9 cellular contexts compared by ENCODE assay signal in genomic region chr16:2905988-2906387, GRCh38. TPM values are rescaled to one million over a fixed set of nuclear protein-coding genes. Genes with fewer than 3 reads are reported as not detected.
A peak's percentile ranks its signal among the peaks of the same experiment; 100 is the strongest.
DNase-seq lines count a peak whose midpoint lies in the region; ATAC-seq and TF ChIP-seq lines count a peak whose summit lies in the region.
"Had no signal": no experiment of that assay in that cellular context is flagged by ENCODE, and none has a peak within 500 bp of the region (broad histone marks: within the 10 kb centered on the region; RNA-seq: fewer than 3 reads in every experiment).

No MANE protein-coding gene starts in this region.

- no peaks in the 10 kb centered on the region for H3K9me3 ChIP-seq in CD4-positive, CD25-positive, alpha-beta regulatory T cell (ENCODE audit: control insufficient read depth in 2 of 2, low read length in 2 of 2)
- no peaks in the 10 kb centered on the region for H3K9me3 ChIP-seq in breast epithelium
- H3K9me3 ChIP-seq in left lung: no peaks in the 10 kb centered on the region

- peaks cover 7% of the 10 kb centered on the region for H3K27me3 Mint-ChIP-seq in CD4-positive, CD25-positive, alpha-beta regulatory T cell
- peaks cover 5% of the 10 kb centered on the region for H3K27me3 Mint-ChIP-seq in nephron (ENCODE audit: low read depth)

- peaks cover 28% of the 10 kb centered on the region for H3K4me1 ChIP-seq in CD4-positive, CD25-positive, alpha-beta regulatory T cell (ENCODE audit: control insufficient read depth, insufficient read depth, low read length, poor library complexity, severe bottlenecking)
- H3K4me1 ChIP-seq in breast epithelium (no peaks in the 10 kb centered on the region), left lung (peaks cover 5 to 23% of the 10 kb centered on the region in 2 donors)

- H3K27ac ChIP-seq in CD4-positive, CD25-positive, alpha-beta regulatory T cell (ENCODE audit: insufficient read depth, low read length, poor library complexity, severe bottlenecking): peak overlapping the region; percentile 41
- H3K27ac ChIP-seq in breast epithelium (peak overlapping the region; percentile 23 to 83), left lung (peak overlapping the region in 1 of 2 donors; percentile 72)

- H3K4me3 Mint-ChIP-seq in CD4-positive, CD25-positive, alpha-beta regulatory T cell: peak overlapping the region; percentile 54 to 95 (median 92)
- H3K4me3 Mint-ChIP-seq in nephron: peak overlapping the region; percentile 62 to 99 (median 69)

- intact Hi-C loops in breast epithelium (cut with DNase I; ENCODE audit: low total_unique reads): no loop called here
- intact Hi-C loops in left lung (cut with DNase I): no loop called here

- TF ChIP-seq CTCF in breast epithelium (IDR thresholded peaks at IDR 0.05) (no peak), nephron (IDR thresholded peaks at IDR 0.05; ENCODE audit: unreplicated experiment in 3 of 3) (no peak), left lung (IDR thresholded peaks at IDR 0.05) (no peak)

- no peak for ATAC-seq in CD4-positive, CD25-positive, alpha-beta regulatory T cell (ENCODE audit: low read depth in 2 of 2)
- ATAC-seq in GM21381 (IDR thresholded peaks at IDR 0.05; ENCODE audit: unreplicated experiment): no peak
- no peak for ATAC-seq in left lung

- no peaks in the 10 kb centered on the region for H3K27me3 ChIP-seq in CD4-positive, CD25-positive, alpha-beta regulatory T cell (ENCODE audit: control insufficient read depth, insufficient read depth, low read length)
- H3K27me3 ChIP-seq in breast epithelium (no peaks in the 10 kb centered on the region), left lung (no peaks in the 10 kb centered on the region)

- H3K36me3 ChIP-seq in CD4-positive, CD25-positive, alpha-beta regulatory T cell (ENCODE audit: control insufficient read depth, insufficient read depth, low read length): no peaks in the 10 kb centered on the region
- H3K36me3 ChIP-seq in breast epithelium (no peaks in the 10 kb centered on the region), left lung (no peaks in the 10 kb centered on the region)

- H3K27ac Mint-ChIP-seq in CD4-positive, CD25-positive, alpha-beta regulatory T cell: peak overlapping the region in 2 of 3 donors; percentile 49 to 65
- peak overlapping the region; percentile 28 to 86 (median 84) for H3K27ac Mint-ChIP-seq in nephron

- H3K4me3 ChIP-seq in CD4-positive, CD25-positive, alpha-beta regulatory T cell (ENCODE audit: low read depth, low read length): peak overlapping the region; percentile 37
- H3K4me3 ChIP-seq in Jurkat, Clone E6-1 (ENCODE audit: low read length): peak overlapping the region; percentile 35
- H3K4me3 ChIP-seq in breast epithelium (peak overlapping the region in 1 of 3 donors; percentile 41), left lung (no peak overlapping the region)

- H3K4me1 Mint-ChIP-seq in CD4-positive, CD25-positive, alpha-beta regulatory T cell: peaks cover 0 to 32% (median 22%) of the 10 kb centered on the region in 4 donors
- peaks cover 13% of the 10 kb centered on the region for H3K4me1 Mint-ChIP-seq in nephron

- no peaks in the 10 kb centered on the region for H3K36me3 Mint-ChIP-seq in CD4-positive, CD25-positive, alpha-beta regulatory T cell
- peaks cover 1% of the 10 kb centered on the region for H3K36me3 Mint-ChIP-seq in nephron (ENCODE audit: low read depth)

- no peak for DNase-seq in CD4-positive, CD25-positive, alpha-beta regulatory T cell
- no peak for DNase-seq in Jurkat, Clone E6-1 (ENCODE audit: low read depth, low spot score)
- DNase-seq in breast epithelium (ENCODE audit: low spot score in 2 of 2) (no peak), left lung (no peak), NCI-H524 (lab: John Stamatoyannopoulos, UW) (no peak)
- DNase-seq in stimulated activated naive CD4-positive, alpha-beta T cell treated with Interleukin-2 at 50 U/mL for 16 hours (lab: John Stamatoyannopoulos, UW): no peak

- no peaks in the 10 kb centered on the region for H3K9me3 Mint-ChIP-seq in CD4-positive, CD25-positive, alpha-beta regulatory T cell
- H3K9me3 Mint-ChIP-seq in nephron: no peaks in the 10 kb centered on the region

- no peak for TF ChIP-seq POLR2A in breast epithelium (IDR thresholded peaks at IDR 0.05)

RNA-seq across cellular contexts. Expression of gene FLYWCH1, which starts 5.7 kb away (rescaled TPM):
- total RNA-seq in CD4-positive, CD25-positive, alpha-beta regulatory T cell: 74.8 TPM
- 10 to 100 TPM in 3 of 4 donors, 1 to 10 TPM in 1; 6.6 to 13.7 (median 12.7) TPM for polyA plus RNA-seq in CD4-positive, CD25-positive, alpha-beta regulatory T cell
- 38.8 TPM for polyA plus RNA-seq in Jurkat, Clone E6-1 (2012; ENCODE audit: insufficient read depth, insufficient read length)
- total RNA-seq in breast epithelium: 10 to 100 TPM; 28.0 to 30.9 (median 28.2) TPM
- 10 to 100 TPM; 29.3 to 29.4 TPM for total RNA-seq in left lung

RNA-seq across cellular contexts. Expression of gene FLYWCH2, which starts 23.0 kb away (rescaled TPM):
- 12.8 TPM for total RNA-seq in CD4-positive, CD25-positive, alpha-beta regulatory T cell
- 10 to 100 TPM; 14.8 to 27.1 (median 18.3) TPM for polyA plus RNA-seq in CD4-positive, CD25-positive, alpha-beta regulatory T cell
- polyA plus RNA-seq in Jurkat, Clone E6-1 (2012; ENCODE audit: insufficient read depth, insufficient read length): 37.7 TPM
- total RNA-seq in breast epithelium: 10 to 100 TPM; 36.0 to 49.2 (median 47.9) TPM
- total RNA-seq in left lung: 10 to 100 TPM; 22.1 to 22.4 TPM

RNA-seq across cellular contexts. Expression of gene PRSS22, which starts 48.0 kb away (rescaled TPM):
- total RNA-seq in CD4-positive, CD25-positive, alpha-beta regulatory T cell: not detected
- not detected for polyA plus RNA-seq in CD4-positive, CD25-positive, alpha-beta regulatory T cell
- polyA plus RNA-seq in Jurkat, Clone E6-1 (2012; ENCODE audit: insufficient read depth, insufficient read length): not detected
- total RNA-seq in breast epithelium (10 to 100 TPM in 2 of 3 donors, not detected in 1; 13.6 to 18.7 TPM), left lung (10 to 100 TPM; 15.7 to 16.7 TPM)
- total RNA-seq: omental fat pad had no signal

RNA-seq across cellular contexts. Expression of gene KREMEN2, which starts 58.1 kb away (rescaled TPM):
- total RNA-seq in CD4-positive, CD25-positive, alpha-beta regulatory T cell: not detected
- polyA plus RNA-seq in CD4-positive, CD25-positive, alpha-beta regulatory T cell: not detected
- 0.82 TPM for polyA plus RNA-seq in Jurkat, Clone E6-1 (2012; ENCODE audit: insufficient read depth, insufficient read length)
- total RNA-seq in breast epithelium (under 1 TPM in 1 of 3 donors, not detected in 2; 0.33 TPM), left lung (not detected)
- total RNA-seq: omental fat pad had no signal

Comparison
In these comparisons a context has a peak if more than half of its experiments do, and no peak if none do; other contexts are left out.
1. H3K4me3 ChIP-seq: peak in CD4-positive, CD25-positive, alpha-beta regulatory T cell (single experiment) and Jurkat, Clone E6-1 (single experiment); none in left lung (0 of 2).